13 cellular contexts compared by ENCODE assay signal in genomic region chr2:156329031-156329921, GRCh38. TPM values are rescaled to one million over a fixed set of nuclear protein-coding genes. Genes with fewer than 3 reads are reported as not detected.
A peak's percentile ranks its signal among the peaks of the same experiment; 100 is the strongest.
DNase-seq lines count a peak whose midpoint lies in the region; ATAC-seq and TF ChIP-seq lines count a peak whose summit lies in the region.
"Had no signal": no experiment of that assay in that cellular context is flagged by ENCODE, and none has a peak within 500 bp of the region (broad histone marks: within the 10 kb centered on the region; RNA-seq: fewer than 3 reads in every experiment).

No MANE protein-coding gene starts in this region.

- H3F3A ChIP-seq in neural cell (ENCODE audit: insufficient read depth, low read length, poor library complexity, severe bottlenecking): peaks cover 5% of the 10 kb centered on the region

- TF ChIP-seq EP300 in neural cell (conservative IDR thresholded peaks at IDR 0.05; ENCODE audit: poor library complexity, severe bottlenecking): no peak

- peak; percentile 13 for TF ChIP-seq POLR2A in erythroblast (IDR thresholded peaks at IDR 0.05; ENCODE audit: low read length)

- H3K27ac ChIP-seq in HUES48 (ENCODE audit: low read depth, low read length) (no peak overlapping the region), neural cell (ENCODE audit: low read length) (no peak overlapping the region)
- H3K27ac ChIP-seq: epithelial cell of prostate, stomach had no signal

- H3K27me3 ChIP-seq in HUES48 (ENCODE audit: control insufficient read depth, insufficient read depth, low read length): peaks cover 97% of the 10 kb centered on the region
- peaks cover 100% of the 10 kb centered on the region for H3K27me3 ChIP-seq in neural cell (ENCODE audit: insufficient read depth, low read depth, low read length)

- ATAC-seq in HG02852 (IDR thresholded peaks at IDR 0.05; ENCODE audit: unreplicated experiment): no peak

- no peak overlapping the region for H3K4me2 ChIP-seq in neural cell (ENCODE audit: low read length)

- DNase-seq in ELF-1 (ENCODE audit: low read depth, low spot score): peak; percentile 55
- peak; percentile 10 to 20 for DNase-seq in erythroblast (lab: John Stamatoyannopoulos, UW)
- DNase-seq in NCI-H748 treated with DMSO at 0.1 percent for 48 hours (lab: John Stamatoyannopoulos, UW): no peak
- no peak for DNase-seq in NCI-H510A (lab: John Stamatoyannopoulos, UW)
- DNase-seq in NCI-H345 (lab: John Stamatoyannopoulos, UW): no peak
- DNase-seq: activated CD4-positive, alpha-beta T cell treated with anti-CD3 and anti-CD28 coated beads, Interleukin-2, amount 50 U/mL, for 48 hours; NCI-H69; nucleus accumbens; stomach had no signal

- H3K9me3 ChIP-seq in HUES48 (ENCODE audit: control insufficient read depth, insufficient read depth, low read length) (no peaks in the 10 kb centered on the region), neural cell (ENCODE audit: low read length) (peaks cover 5% of the 10 kb centered on the region)
- H3K9me3 ChIP-seq: stomach had no signal

- H3K4me1 ChIP-seq in HUES48 (ENCODE audit: control insufficient read depth, insufficient read depth, low read length): peaks cover 49% of the 10 kb centered on the region

- no peak for TF ChIP-seq RAD21 in neural cell (conservative IDR thresholded peaks at IDR 0.05)

- no peak overlapping the region for H2AFZ ChIP-seq in neural cell (ENCODE audit: low read depth, low read length)

- H3K36me3 ChIP-seq in HUES48 (ENCODE audit: control insufficient read depth, insufficient read depth, low read length) (no peaks in the 10 kb centered on the region), neural cell (ENCODE audit: insufficient read depth, low read length) (no peaks in the 10 kb centered on the region)

- H3K9me2 ChIP-seq in neural cell (ENCODE audit: insufficient read depth, low read length): no peaks in the 10 kb centered on the region

- H3K9ac ChIP-seq in HUES48 (ENCODE audit: low read depth, low read length) (no peak overlapping the region), neural cell (ENCODE audit: low read length) (no peak overlapping the region)

- H3K4me3 ChIP-seq in HUES48 (ENCODE audit: low read depth, low read length) (peak overlapping the region; percentile 56), neural cell (ENCODE audit: low read length) (peak overlapping the region; percentile 20)

- no peaks in the 10 kb centered on the region for H3K79me2 ChIP-seq in neural cell (replicated peaks; ENCODE audit: insufficient read depth, low read length)

- TF ChIP-seq CTCF in neural cell (IDR thresholded peaks at IDR 0.05; ENCODE audit: poor library complexity, severe bottlenecking): no peak

- no peaks in the 10 kb centered on the region for H4K20me1 ChIP-seq in neural cell (ENCODE audit: insufficient read depth)

TF ChIP-seq in neural cell, 6 proteins besides CTCF, POLR2A, EP300 and RAD21:
- TF ChIP-seq TAF1 (IDR thresholded peaks at IDR 0.05; ENCODE audit: low read depth): no peak
- TF ChIP-seq REST (IDR thresholded peaks at IDR 0.05; ENCODE audit: borderline replicate concordance): no peak
- peak; percentile 42 for TF ChIP-seq EZH2 (IDR thresholded peaks at IDR 0.05; ENCODE audit: borderline replicate concordance, insufficient read depth, low read length, poor library complexity, severe bottlenecking)
- no peak for TF ChIP-seq MXI1 (conservative IDR thresholded peaks at IDR 0.05; ENCODE audit: poor library complexity, severe bottlenecking)
- TF ChIP-seq SMC3 (conservative IDR thresholded peaks at IDR 0.05; ENCODE audit: poor library complexity): no peak
- TF ChIP-seq POLR2AphosphoS5 (IDR thresholded peaks at IDR 0.05): no peak

RNA-seq across cellular contexts. Expression of gene NR4A2, which starts 3.2 kb away (rescaled TPM):
- 0.48 and 1.2 TPM in 2 replicates for polyA plus RNA-seq in neural cell
- 0.23 TPM in 1 of 2 replicates, not detected in the other for polyA minus RNA-seq in neural cell

Comparison
In these comparisons a context has a peak if more than half of its experiments do, and no peak if none do; other contexts are left out.
1. DNase-seq: peak in ELF-1 (single experiment) and erythroblast (2 of 2); none in NCI-H748 treated with DMSO at 0.1 percent for 48 hours (single experiment), NCI-H510A (single experiment) and NCI-H345 (single experiment).